In the genomic region with DNA sequence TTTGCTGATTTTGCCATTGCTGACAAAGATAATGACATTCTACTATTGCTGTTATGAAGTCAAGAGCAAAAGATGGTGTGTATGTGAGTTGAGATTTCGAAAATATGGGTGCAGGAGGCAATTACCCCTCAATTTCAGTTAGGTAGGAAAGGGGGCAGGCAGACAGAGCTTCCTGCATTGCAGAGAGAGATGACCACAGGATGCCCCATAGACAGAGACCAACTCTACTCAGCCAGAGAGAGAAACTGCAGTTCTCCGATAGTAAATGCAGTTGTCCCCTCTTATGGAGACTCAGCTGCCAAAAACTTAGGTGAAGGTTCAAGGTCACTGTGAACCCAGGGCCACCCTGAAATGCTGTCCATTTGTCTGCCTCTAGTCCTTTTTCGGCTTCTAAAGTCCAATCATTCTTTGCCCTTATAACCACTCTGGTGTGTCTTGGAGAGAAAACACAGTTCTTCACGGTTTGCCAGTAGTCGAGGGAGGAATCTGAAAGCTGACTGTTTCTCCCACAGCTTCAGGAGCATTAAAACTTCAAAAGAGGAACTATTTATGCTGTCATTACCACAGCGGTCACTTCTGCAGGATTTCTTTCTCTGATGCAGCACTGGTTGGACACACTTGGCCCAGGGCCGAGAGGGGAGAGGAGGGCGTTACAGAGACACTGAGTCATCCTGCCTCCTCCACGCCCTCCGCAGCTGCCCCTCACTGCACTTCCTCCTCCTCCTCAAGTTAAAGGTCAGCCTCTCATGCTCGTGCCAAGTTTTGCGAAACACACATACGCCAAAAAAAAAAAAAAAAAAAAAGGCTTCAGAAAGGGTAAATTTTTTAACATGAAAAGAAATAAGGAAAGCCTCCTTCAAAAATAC, we compare ENCODE assay signal across 8 cellular contexts.
DNase-seq lines count a peak whose midpoint lies in the region; ATAC-seq and TF ChIP-seq lines count a peak whose summit lies in the region.

No MANE protein-coding gene starts in this region.

- no peaks in the 10 kb centered on the region for H3K9me3 ChIP-seq in right cardiac atrium (ENCODE audit: control insufficient read depth, low read length)

- H3K4me3 Mint-ChIP-seq in activated naive CD8-positive, alpha-beta T cell treated with anti-CD3 and anti-CD28 coated beads, Interleukin-2, amount 50 U/mL, for 24 hours = peak overlapping the region; percentile 39

- ATAC-seq in HG02798 (IDR thresholded peaks at IDR 0.05; ENCODE audit: poor library complexity, unreplicated experiment) = peak; percentile 96
- ATAC-seq in activated naive CD8-positive, alpha-beta T cell treated with anti-CD3 and anti-CD28 coated beads, Interleukin-2, amount 50 U/mL, for 24 hours = peak; percentile 100
- ATAC-seq in right cardiac atrium = peak; percentile 97

- H3K36me3 Mint-ChIP-seq in activated naive CD8-positive, alpha-beta T cell treated with anti-CD3 and anti-CD28 coated beads, Interleukin-2, amount 50 U/mL, for 24 hours (ENCODE audit: low read depth) = no peaks in the 10 kb centered on the region

- 21% methylated on average over 13 of the region's 13 CpGs for WGBS in right cardiac atrium

- H3K27me3 Mint-ChIP-seq in activated naive CD8-positive, alpha-beta T cell treated with anti-CD3 and anti-CD28 coated beads, Interleukin-2, amount 50 U/mL, for 24 hours = no peaks in the 10 kb centered on the region

- peak overlapping the region; percentile 73 for H3K27ac ChIP-seq in right cardiac atrium (ENCODE audit: low read length)

- peaks cover 9% of the 10 kb centered on the region for H3K4me1 ChIP-seq in right cardiac atrium (ENCODE audit: control insufficient read depth, insufficient read depth, low read length)

- H3K27ac Mint-ChIP-seq in activated naive CD8-positive, alpha-beta T cell treated with anti-CD3 and anti-CD28 coated beads, Interleukin-2, amount 50 U/mL, for 24 hours = peak overlapping the region; percentile 48

- H3K4me3 ChIP-seq in right cardiac atrium (ENCODE audit: low read length) (no peak overlapping the region), retinal pigment epithelial cell (ENCODE audit: low read length) (peak overlapping the region; percentile 13)

- peaks cover 29% of the 10 kb centered on the region for H3K4me1 Mint-ChIP-seq in activated naive CD8-positive, alpha-beta T cell treated with anti-CD3 and anti-CD28 coated beads, Interleukin-2, amount 50 U/mL, for 24 hours

- peaks cover 6% of the 10 kb centered on the region for H3K9me3 Mint-ChIP-seq in activated naive CD8-positive, alpha-beta T cell treated with anti-CD3 and anti-CD28 coated beads, Interleukin-2, amount 50 U/mL, for 24 hours

- intact Hi-C loops in right cardiac atrium (cut with DNase I) = loop anchor here in 2 of 4 donors (10.0 kb wide), 2 partner anchors 73 to 263 kb away; partner anchors contain the start of gene FOXO1 (in 2 of the 2)

- TF ChIP-seq CTCF in retinal pigment epithelial cell (conservative IDR thresholded peaks at IDR 0.05; ENCODE audit: low read depth, low read length) = no peak

- H3K27me3 ChIP-seq in right cardiac atrium (ENCODE audit: control insufficient read depth, insufficient read depth) = no peaks in the 10 kb centered on the region

- DNase-seq in activated CD8-positive, alpha-beta memory T cell treated with anti-CD3 and anti-CD28 coated beads for 24 hours = peak; percentile 76
- no peak for DNase-seq in activated CD8-positive, alpha-beta memory T cell treated with anti-CD3 and anti-CD28 coated beads, Interleukin-2, amount 50 U/mL, for 48 hours
- peak; percentile 45 for DNase-seq in NCI-H446 treated with DMSO at 0.1 percent for 48 hours (lab: John Stamatoyannopoulos, UW)
- peak; percentile 75 for DNase-seq in activated naive CD8-positive, alpha-beta T cell treated with anti-CD3 and anti-CD28 coated beads, Interleukin-2, amount 50 U/mL, for 24 hours
- DNase-seq in right cardiac atrium = peak; percentile 98 to 99 (median 99)
- DNase-seq in retinal pigment epithelial cell (ENCODE audit: low read depth) = peak; percentile 80
- DNase-seq in NCI-H2227 treated with DMSO at 0.1 percent for 48 hours (lab: John Stamatoyannopoulos, UW) = no peak

Comparison
In these comparisons a context has a peak if more than half of its experiments do, and no peak if none do; other contexts are left out.
1. DNase-seq: peak in activated CD8-positive, alpha-beta memory T cell treated with anti-CD3 and anti-CD28 coated beads for 24 hours (single experiment), NCI-H446 treated with DMSO at 0.1 percent for 48 hours (single experiment), activated naive CD8-positive, alpha-beta T cell treated with anti-CD3 and anti-CD28 coated beads, Interleukin-2, amount 50 U/mL, for 24 hours (single experiment), right cardiac atrium (3 of 3) and retinal pigment epithelial cell (single experiment); none in activated CD8-positive, alpha-beta memory T cell treated with anti-CD3 and anti-CD28 coated beads, Interleukin-2, amount 50 U/mL, for 48 hours (single experiment) and NCI-H2227 treated with DMSO at 0.1 percent for 48 hours (single experiment).
2. Peak in every context shown above with its lines, with median percentiles within 50 percentile points of each other: ATAC-seq.